ENCODE assay signal across 8 cellular contexts in genomic region chr5:32027717-32028321, GRCh38.
DNase-seq lines count a peak whose midpoint lies in the region; ATAC-seq and TF ChIP-seq lines count a peak whose summit lies in the region.

No MANE protein-coding gene starts in this region.

- peaks cover 6% of the 10 kb centered on the region; the same call in 1 of the 2 replicates for H3K27me3 ChIP-seq in GM23248 (replicated peaks; ENCODE audit: insufficient read depth)

- peak overlapping the region; percentile 45; the same call in 1 of the 2 replicates for H3K9ac ChIP-seq in GM23248

- WGBS in GM23248 (ENCODE audit: low coverage in 1 of 2, low lambda C conversion rate in 2 of 2, missing lambda C conversion rate in 2 of 2), 2 experiments = 0 to 1% methylated on average over 9 of the region's 9 CpGs

- TF ChIP-seq CTCF in osteocyte (IDR thresholded peaks at IDR 0.05) = no peak

- H3K36me3 Mint-ChIP-seq in osteocyte (ENCODE audit: unreplicated experiment) = no peaks in the 10 kb centered on the region

- peak overlapping the region; percentile 79 for H3K4me2 ChIP-seq in GM23248 (ENCODE audit: unreplicated experiment)

- H3K27ac ChIP-seq in GM23248 = peak overlapping the region; percentile 84

- H3K27ac Mint-ChIP-seq in osteocyte (ENCODE audit: unreplicated experiment) = peak overlapping the region; percentile 91

- H3K4me3 ChIP-seq in GM23248 = peak overlapping the region; percentile 31

- in situ Hi-C loops in GM23248 (cut with MboI) = no loop called here

- H3K36me3 ChIP-seq in GM23248 (ENCODE audit: low read depth) = no peaks in the 10 kb centered on the region

- no peaks in the 10 kb centered on the region for H3K9me3 ChIP-seq in GM23248 (ENCODE audit: low read depth)

- peak overlapping the region; percentile 59 for H3K4me3 Mint-ChIP-seq in osteocyte (ENCODE audit: unreplicated experiment)

- H3K4me1 ChIP-seq in GM23248 (ENCODE audit: insufficient read depth) = peaks cover 47% of the 10 kb centered on the region

- H4K20me1 ChIP-seq in GM23248 (ENCODE audit: insufficient read depth) = no peaks in the 10 kb centered on the region

- H2AFZ ChIP-seq in GM23248 = peak overlapping the region; percentile 17; the same call in 1 of the 2 replicates

- peak; percentile 97 for DNase-seq in GM23248
- peak; percentile 84 for DNase-seq in SKM-1 treated with dmso at 0.1 percent for 144 hours (lab: John Stamatoyannopoulos, UW; ENCODE audit: unreplicated experiment)
- DNase-seq in globus pallidus (ENCODE audit: low spot score) = peak; percentile 82
- no peak for DNase-seq in osteocyte (ENCODE audit: extremely low spot score, unreplicated experiment)
- DNase-seq in activated T-cell treated with anti-CD3 and anti-CD28 coated beads for 4 hours = no peak
- no peak for DNase-seq in NCI-H2227 treated with DMSO at 0.1 percent for 48 hours (lab: John Stamatoyannopoulos, UW)

- no peak for ATAC-seq in HG03565 (IDR thresholded peaks at IDR 0.05; ENCODE audit: unreplicated experiment)
- no peak for ATAC-seq in GM18517 (IDR thresholded peaks at IDR 0.05; ENCODE audit: unreplicated experiment)

- H3K27me3 Mint-ChIP-seq in osteocyte (ENCODE audit: unreplicated experiment) = no peaks in the 10 kb centered on the region

- H3K79me2 ChIP-seq in GM23248 (ENCODE audit: insufficient read depth) = no peaks in the 10 kb centered on the region

- H3K9me3 Mint-ChIP-seq in osteocyte (ENCODE audit: unreplicated experiment) = no peaks in the 10 kb centered on the region

- H3F3A ChIP-seq in GM23248 (ENCODE audit: insufficient read depth) = peaks cover 60% of the 10 kb centered on the region

- H3K9me2 ChIP-seq in GM23248 (ENCODE audit: insufficient read depth) = no peaks in the 10 kb centered on the region

- peaks cover 53% of the 10 kb centered on the region for H3K4me1 Mint-ChIP-seq in osteocyte (ENCODE audit: unreplicated experiment)

Comparison
In these comparisons a context has a peak if more than half of its experiments do, and no peak if none do; other contexts are left out.
1. DNase-seq: peak in GM23248 (single experiment), SKM-1 treated with dmso at 0.1 percent for 144 hours (single experiment) and globus pallidus (single experiment); none in osteocyte (single experiment), activated T-cell treated with anti-CD3 and anti-CD28 coated beads for 4 hours (single experiment) and NCI-H2227 treated with DMSO at 0.1 percent for 48 hours (single experiment).